In genomic region chr17:77427471-77427991, GRCh38 we compare ENCODE assay signal across 8 cellular contexts.
DNase-seq lines count a peak whose midpoint lies in the region; ATAC-seq and FAIRE-seq lines count a peak whose summit lies in the region.

No MANE protein-coding gene starts in this region.

- H3K79me1 ChIP-seq in trophoblast cell (ENCODE audit: low read length) = peaks cover 14% of the 10 kb centered on the region

- H3K27ac Mint-ChIP-seq in CD8-positive, alpha-beta memory T cell = peak overlapping the region in 7 of 8 donors; percentile 36 to 97 (median 78)

- H3K27me3 Mint-ChIP-seq in CD8-positive, alpha-beta memory T cell = no peaks in the 10 kb centered on the region

- DNase-seq in CD8-positive, alpha-beta memory T cell = no peak
- peak; percentile 87 for DNase-seq in RPMI7951 (ENCODE audit: low read depth)
- DNase-seq in fibroblast of peridontal ligament (ENCODE audit: extremely low read depth) = peak; percentile 83
- no peak for DNase-seq in trophoblast cell
- DNase-seq in SW480 (ENCODE audit: low spot score) = no peak
- no peak for DNase-seq in NCI-H2029 (lab: John Stamatoyannopoulos, UW)
- no peak for DNase-seq in frontal cortex (ENCODE audit: low spot score in 2 of 2)

- ATAC-seq in HG03196 (IDR thresholded peaks at IDR 0.05; ENCODE audit: unreplicated experiment) = no peak

- H3K9me3 ChIP-seq in CD8-positive, alpha-beta memory T cell (ENCODE audit: low read length) = no peaks in the 10 kb centered on the region
- no peaks in the 10 kb centered on the region for H3K9me3 ChIP-seq in trophoblast cell (ENCODE audit: insufficient read depth, low read depth, low read length)

- H3K23ac ChIP-seq in trophoblast cell (ENCODE audit: low read length) = no peak overlapping the region

- H3K36me3 ChIP-seq in CD8-positive, alpha-beta memory T cell (ENCODE audit: insufficient read depth, low read length) = no peaks in the 10 kb centered on the region
- peaks cover 0 to 1% of the 10 kb centered on the region in 2 experiments for H3K36me3 ChIP-seq in trophoblast cell (ENCODE audit: control insufficient read depth in 1 of 2, insufficient read depth in 2 of 2, low read length in 2 of 2)

- no peak overlapping the region for H2BK120ac ChIP-seq in trophoblast cell (ENCODE audit: insufficient read depth, low read length, poor library complexity)

- no peak overlapping the region for H3K4me3 ChIP-seq in CD8-positive, alpha-beta memory T cell (ENCODE audit: low read length)
- H3K4me3 ChIP-seq in trophoblast cell (ENCODE audit: low read depth, low read length) = no peak overlapping the region

- H3K4me1 ChIP-seq in CD8-positive, alpha-beta memory T cell (ENCODE audit: insufficient read depth, low read length) = peaks cover 77% of the 10 kb centered on the region
- peaks cover 48 to 62% of the 10 kb centered on the region in 2 experiments for H3K4me1 ChIP-seq in trophoblast cell (ENCODE audit: control insufficient read depth in 1 of 2, insufficient read depth in 2 of 2, low read length in 2 of 2)

- peak overlapping the region; percentile 5 for H2BK12ac ChIP-seq in trophoblast cell (ENCODE audit: low read length)

- CTCF ChIA-PET in CD8-positive, alpha-beta memory T cell (lab: Charles Lee) = interaction anchor here (0.8 to 6.7 kb wide), 12 partner anchors 8 to 586 kb away, joined by 3 to 74 read pairs (median 15); no protein-coding TSS in a partner anchor

- H3K36me3 Mint-ChIP-seq in CD8-positive, alpha-beta memory T cell = peaks cover 0 to 31% (median 0%) of the 10 kb centered on the region in 3 donors

- H4K91ac ChIP-seq in trophoblast cell (ENCODE audit: low read depth, low read length) = no peak overlapping the region

- H3K27me3 ChIP-seq in CD8-positive, alpha-beta memory T cell (ENCODE audit: insufficient read depth, low read length, poor library complexity, severe bottlenecking) = no peaks in the 10 kb centered on the region
- H3K27me3 ChIP-seq in trophoblast cell (ENCODE audit: insufficient read depth, low read length) = no peaks in the 10 kb centered on the region

- no peak overlapping the region for H3K9ac ChIP-seq in trophoblast cell (ENCODE audit: low read length)

- POLR2A ChIA-PET in CD8-positive, alpha-beta memory T cell (lab: Charles Lee) = interaction anchor here (1.0 to 2.1 kb wide), 2 partner anchors 13 to 95 kb away, joined by 3 to 8 read pairs; no protein-coding TSS in a partner anchor

- no peak overlapping the region for H2BK5ac ChIP-seq in trophoblast cell (ENCODE audit: low read depth, low read length, poor library complexity)

- no peaks in the 10 kb centered on the region for H3K9me3 Mint-ChIP-seq in CD8-positive, alpha-beta memory T cell

- no peak overlapping the region for H4K8ac ChIP-seq in trophoblast cell (ENCODE audit: low read depth, low read length)

- H2AFZ ChIP-seq in trophoblast cell (ENCODE audit: insufficient read depth, low read length, poor library complexity) = no peak overlapping the region

- FAIRE-seq in frontal cortex (lab: Jason Lieb, UNC) = no peak

- no CpG with 5 or more reads among the region's 14 CpGs for WGBS in trophoblast cell (ENCODE audit: extremely low coverage, insufficient coverage, insufficient read length)

- H3K27ac ChIP-seq in CD8-positive, alpha-beta memory T cell (ENCODE audit: low read depth, low read length) = no peak overlapping the region
- no peak overlapping the region for H3K27ac ChIP-seq in trophoblast cell (ENCODE audit: low read depth, low read length)

- no peak overlapping the region for H4K12ac ChIP-seq in trophoblast cell (ENCODE audit: low read depth, low read length)

- no peaks in the 10 kb centered on the region for H3K79me2 ChIP-seq in trophoblast cell (ENCODE audit: control insufficient read depth, insufficient read depth, low read length, poor library complexity)

- H3K14ac ChIP-seq in trophoblast cell (ENCODE audit: low read length) = no peak overlapping the region

- H3K4ac ChIP-seq in trophoblast cell (ENCODE audit: low read depth, low read length) = no peak overlapping the region

- no peak overlapping the region for H3K18ac ChIP-seq in trophoblast cell (ENCODE audit: low read length)

- H3K4me1 Mint-ChIP-seq in CD8-positive, alpha-beta memory T cell = peaks cover 57 to 92% (median 74%) of the 10 kb centered on the region in 3 donors

- no peak overlapping the region for H3K4me2 ChIP-seq in trophoblast cell (ENCODE audit: low read length)

- H2AK5ac ChIP-seq in trophoblast cell (ENCODE audit: low read length) = no peak overlapping the region

- H3K4me3 Mint-ChIP-seq in CD8-positive, alpha-beta memory T cell = peak overlapping the region in 1 of 7 donors; percentile 6

Comparison
In these comparisons a context has a peak if more than half of its experiments do, and no peak if none do; other contexts are left out.
1. DNase-seq: peak in RPMI7951 (single experiment) and fibroblast of peridontal ligament (single experiment); none in CD8-positive, alpha-beta memory T cell (0 of 5), trophoblast cell (0 of 2), SW480 (single experiment), NCI-H2029 (single experiment) and frontal cortex (0 of 2).